In genomic region chr12:12449533-12450025, GRCh38 we compare ENCODE assay signal across 12 cellular contexts.
A peak's percentile ranks its signal among the peaks of the same experiment; 100 is the strongest.
DNase-seq lines count a peak whose midpoint lies in the region; ATAC-seq and TF ChIP-seq lines count a peak whose summit lies in the region.
"Had no signal": no experiment of that assay in that cellular context is flagged by ENCODE, and none has a peak within 500 bp of the region (broad histone marks: within the 10 kb centered on the region; RNA-seq: fewer than 3 reads in every experiment).

No MANE protein-coding gene starts in this region.

- no peak overlapping the region for H3K27ac ChIP-seq in neuronal stem cell (replicated peaks; ENCODE audit: low read length)
- H3K27ac ChIP-seq in CD4-positive, alpha-beta T cell (ENCODE audit: low read depth, low read length): no peak overlapping the region

- H3K18ac ChIP-seq in neuronal stem cell (ENCODE audit: low read length): no peak overlapping the region

- H3K4me3 ChIP-seq in skeletal muscle cell (ENCODE audit: low read depth, low read length) (no peak overlapping the region), neuronal stem cell (ENCODE audit: low read length in 2 of 2) (no peak overlapping the region)
- H3K4me3 ChIP-seq: dorsolateral prefrontal cortex, smooth muscle cell had no signal

- no peak overlapping the region for H2BK15ac ChIP-seq in neuronal stem cell (ENCODE audit: low read length)

- ATAC-seq in effector memory CD8-positive, alpha-beta T cell (replicated peaks): no peak
- ATAC-seq in CD4-positive, alpha-beta T cell (ENCODE audit: poor library complexity): no peak
- ATAC-seq: activated CD4-positive, CD25-positive, alpha-beta regulatory T cell treated with anti-CD3 and anti-CD28 coated beads, Interleukin-2, amount 50 U/mL, for 24 hours had no signal

- peaks cover 10% of the 10 kb centered on the region for H3K36me3 Mint-ChIP-seq in effector memory CD8-positive, alpha-beta T cell (ENCODE audit: insufficient read depth)
- peaks cover 22% of the 10 kb centered on the region for H3K36me3 Mint-ChIP-seq in CD4-positive, alpha-beta T cell (ENCODE audit: low read depth)

- H3K36me3 ChIP-seq in neuronal stem cell (replicated peaks in 1 of 2; ENCODE audit: control insufficient read depth in 2 of 2, insufficient read depth in 2 of 2, low read length in 2 of 2): no peaks in the 10 kb centered on the region

- H3K23ac ChIP-seq in neuronal stem cell (ENCODE audit: low read depth, low read length, poor library complexity): no peak overlapping the region

- H4K91ac ChIP-seq in neuronal stem cell (ENCODE audit: low read depth, low read length, poor library complexity): no peak overlapping the region

- H2BK12ac ChIP-seq in neuronal stem cell (ENCODE audit: low read length): no peak overlapping the region

- no peak overlapping the region for H2BK5ac ChIP-seq in neuronal stem cell (ENCODE audit: low read length)

- no peak overlapping the region for H4K8ac ChIP-seq in neuronal stem cell (ENCODE audit: low read depth, low read length)

- H3K79me1 ChIP-seq in neuronal stem cell (ENCODE audit: low read depth, low read length): no peaks in the 10 kb centered on the region

- H3K9me3 ChIP-seq in neuronal stem cell (replicated peaks in 1 of 2; ENCODE audit: control insufficient read depth in 2 of 2, insufficient read depth in 1 of 2, low read depth in 1 of 2, low read length in 2 of 2): no peaks in the 10 kb centered on the region
- H3K9me3 ChIP-seq in CD4-positive, alpha-beta T cell (ENCODE audit: control insufficient read depth, low read length): no peaks in the 10 kb centered on the region

- intact Hi-C loops in CD4-positive, alpha-beta T cell (cut with DNase I, micrococcal nuclease): no loop called here

- POLR2A ChIA-PET in CD4-positive, alpha-beta T cell (lab: Charles Lee): no interaction called here

- H2BK120ac ChIP-seq in neuronal stem cell (ENCODE audit: low read depth, low read length): no peak overlapping the region

- no peak overlapping the region for H3K14ac ChIP-seq in neuronal stem cell (ENCODE audit: low read length)

- H3K27me3 ChIP-seq in neuronal stem cell (ENCODE audit: control insufficient read depth in 3 of 3, insufficient read depth in 3 of 3, low read depth in 1 of 3, low read length in 3 of 3): no peaks in the 10 kb centered on the region
- no peaks in the 10 kb centered on the region for H3K27me3 ChIP-seq in CD4-positive, alpha-beta T cell (ENCODE audit: control insufficient read depth, insufficient read depth, low read length)
- H3K27me3 ChIP-seq: dorsolateral prefrontal cortex had no signal

- peak; percentile 75 for DNase-seq in HuH-7 (ENCODE audit: low spot score)
- DNase-seq in NOMO-1 (lab: John Stamatoyannopoulos, UW; ENCODE audit: unreplicated experiment in 2 of 2): peak; percentile 80 to 91
- DNase-seq in effector memory CD8-positive, alpha-beta T cell: no peak
- DNase-seq in skeletal muscle cell (ENCODE audit: low read depth): peak; percentile 39
- DNase-seq in neuronal stem cell (ENCODE audit: low spot score): no peak
- DNase-seq in stimulated activated CD8-positive, alpha-beta memory T cell treated with anti-CD3 and anti-CD28 coated beads, Interleukin-4, amount 100 ng/mL, for 48 hours: no peak
- no peak for DNase-seq in CD4-positive, alpha-beta T cell
- no peak for DNase-seq in COLO829 (ENCODE audit: low spot score)
- DNase-seq: DMS79 treated with DMSO at 0.1 percent for 48 hours, dorsolateral prefrontal cortex had no signal

- WGBS in neuronal stem cell (ENCODE audit: extremely low coverage in 2 of 2, insufficient read length in 2 of 2, insufficient replicate concordance in 1 of 2), 2 donors: no CpG with 5 or more reads among the region's 13 CpGs

- CTCF ChIA-PET in CD4-positive, alpha-beta T cell (lab: Charles Lee): no interaction called here

- H3K27me3 Mint-ChIP-seq in effector memory CD8-positive, alpha-beta T cell: no peaks in the 10 kb centered on the region
- H3K27me3 Mint-ChIP-seq in CD4-positive, alpha-beta T cell: no peaks in the 10 kb centered on the region

- H3K4me1 Mint-ChIP-seq in effector memory CD8-positive, alpha-beta T cell (ENCODE audit: low read depth in 2 of 2): peaks cover 6% of the 10 kb centered on the region in 2 donors
- H3K4me1 Mint-ChIP-seq in CD4-positive, alpha-beta T cell (ENCODE audit: low read depth): peaks cover 28% of the 10 kb centered on the region

- H3K27ac Mint-ChIP-seq in effector memory CD8-positive, alpha-beta T cell: peak overlapping the region; percentile 38 to 44
- H3K27ac Mint-ChIP-seq in CD4-positive, alpha-beta T cell: no peak overlapping the region

- H3K4ac ChIP-seq in neuronal stem cell (ENCODE audit: low read length): no peak overlapping the region

- no peak overlapping the region for H2AK5ac ChIP-seq in neuronal stem cell (ENCODE audit: low read depth, low read length)

- H2AFZ ChIP-seq in neuronal stem cell (ENCODE audit: low read length): no peak overlapping the region

- TF ChIP-seq CTCF in CD4-positive, alpha-beta T cell (IDR thresholded peaks at IDR 0.05): no peak

- no peaks in the 10 kb centered on the region for H3K9me3 Mint-ChIP-seq in effector memory CD8-positive, alpha-beta T cell
- H3K9me3 Mint-ChIP-seq in CD4-positive, alpha-beta T cell: no peaks in the 10 kb centered on the region

- H3K4me3 Mint-ChIP-seq in effector memory CD8-positive, alpha-beta T cell: no peak overlapping the region
- H3K4me3 Mint-ChIP-seq in CD4-positive, alpha-beta T cell: no peak overlapping the region

- H3K9ac ChIP-seq in neuronal stem cell (ENCODE audit: low read depth, low read length, poor library complexity): no peak overlapping the region

- no peaks in the 10 kb centered on the region for H3K4me1 ChIP-seq in neuronal stem cell (ENCODE audit: control insufficient read depth in 2 of 2, insufficient read depth in 1 of 2, low read depth in 1 of 2, low read length in 2 of 2)

- H3K4me2 ChIP-seq in neuronal stem cell (ENCODE audit: insufficient read depth, low read length, poor library complexity, severe bottlenecking): no peak overlapping the region
- H3K4me2 ChIP-seq: smooth muscle cell had no signal

Comparison
In these comparisons a context has a peak if more than half of its experiments do, and no peak if none do; other contexts are left out.
1. DNase-seq: peak in HuH-7 (single experiment), NOMO-1 (2 of 2) and skeletal muscle cell (single experiment); none in effector memory CD8-positive, alpha-beta T cell (0 of 3), neuronal stem cell (single experiment), stimulated activated CD8-positive, alpha-beta memory T cell treated with anti-CD3 and anti-CD28 coated beads, Interleukin-4, amount 100 ng/mL, for 48 hours (single experiment), CD4-positive, alpha-beta T cell (0 of 10) and COLO829 (single experiment).